ENCODE assay signal across 8 cellular contexts in genomic region chr5:63401434-63402046, GRCh38.
DNase-seq lines count a peak whose midpoint lies in the region; ATAC-seq and TF ChIP-seq lines count a peak whose summit lies in the region.

No MANE protein-coding gene starts in this region.

- H3F3A ChIP-seq in GM23248 (ENCODE audit: insufficient read depth) = no peaks in the 10 kb centered on the region

- H3K4me3 ChIP-seq in cardiac muscle cell (no peak overlapping the region), GM23248 (no peak overlapping the region), LNCaP clone FGC (ENCODE audit: low read depth, low read length) (no peak overlapping the region), fibroblast of lung (replicated peaks in 1 of 4; ENCODE audit: control extremely low read depth in 1 of 4, insufficient read depth in 1 of 4, low read depth in 3 of 4, low read length in 4 of 4) (no peak overlapping the region), osteoblast (ENCODE audit: insufficient read depth, low read length) (no peak overlapping the region)

- intact Hi-C loops in Right ventricle myocardium inferior (cut with DNase I) = loop anchor here (5.0 kb wide), 1 partner anchor 561 kb away; the partner anchor contains the start of gene HTR1A

- TF ChIP-seq CTCF in cardiac muscle cell (IDR thresholded peaks at IDR 0.05; ENCODE audit: low read depth, low read length) = peak; percentile 80
- peak; percentile 90 for TF ChIP-seq CTCF in LNCaP clone FGC (IDR thresholded peaks at IDR 0.05; ENCODE audit: control insufficient read depth, extremely low read depth, insufficient read depth)
- peak; percentile 72 to 87 for TF ChIP-seq CTCF in fibroblast of lung (conservative IDR thresholded peaks at IDR 0.05 in 1 of 2, IDR thresholded peaks at IDR 0.05 in 1 of 2; ENCODE audit: low read depth in 1 of 2, low read length in 2 of 2)
- TF ChIP-seq CTCF in osteoblast (IDR thresholded peaks at IDR 0.05; ENCODE audit: extremely low read depth, low read depth, low read length) = peak; percentile 74

- in situ Hi-C loops in GM23248 (cut with MboI) = no loop called here

- H3K9me3 ChIP-seq in cardiac muscle cell (ENCODE audit: low read depth) (no peaks in the 10 kb centered on the region), GM23248 (ENCODE audit: low read depth) (no peaks in the 10 kb centered on the region), fibroblast of lung (ENCODE audit: control insufficient read depth, insufficient read depth, low read depth, low read length) (no peaks in the 10 kb centered on the region), osteoblast (ENCODE audit: low read depth, low read length) (no peaks in the 10 kb centered on the region)

- ATAC-seq in Right ventricle myocardium inferior = no peak

- H3K4me1 ChIP-seq in cardiac muscle cell (ENCODE audit: low read depth) (no peaks in the 10 kb centered on the region), GM23248 (ENCODE audit: insufficient read depth) (no peaks in the 10 kb centered on the region), fibroblast of lung (ENCODE audit: control insufficient read depth, extremely low read depth, insufficient read depth, low read length) (no peaks in the 10 kb centered on the region), osteoblast (ENCODE audit: insufficient read depth, low read length) (no peaks in the 10 kb centered on the region)

- no peaks in the 10 kb centered on the region for H3K36me3 ChIP-seq in cardiac muscle cell
- no peaks in the 10 kb centered on the region for H3K36me3 ChIP-seq in GM23248 (ENCODE audit: low read depth)
- no peaks in the 10 kb centered on the region for H3K36me3 ChIP-seq in fibroblast of lung (ENCODE audit: control insufficient read depth, insufficient read depth, low read length)
- no peaks in the 10 kb centered on the region for H3K36me3 ChIP-seq in osteoblast (ENCODE audit: insufficient read depth, low read length)

- no peak overlapping the region for H3K9ac ChIP-seq in GM23248
- H3K9ac ChIP-seq in fibroblast of lung (ENCODE audit: insufficient read depth, low read length) = no peak overlapping the region

- no peaks in the 10 kb centered on the region for H3K27me3 ChIP-seq in cardiac muscle cell
- H3K27me3 ChIP-seq in GM23248 (replicated peaks; ENCODE audit: insufficient read depth) = no peaks in the 10 kb centered on the region
- no peaks in the 10 kb centered on the region for H3K27me3 ChIP-seq in fibroblast of lung (ENCODE audit: control insufficient read depth, insufficient read depth, low read length)
- no peaks in the 10 kb centered on the region for H3K27me3 ChIP-seq in osteoblast (ENCODE audit: insufficient read depth, low read length)

- no peaks in the 10 kb centered on the region for H4K20me1 ChIP-seq in GM23248 (ENCODE audit: insufficient read depth)
- no peaks in the 10 kb centered on the region for H4K20me1 ChIP-seq in fibroblast of lung (ENCODE audit: control insufficient read depth, extremely low read depth, insufficient read depth, low read length)
- no peaks in the 10 kb centered on the region for H4K20me1 ChIP-seq in osteoblast (ENCODE audit: insufficient read depth, low read length)

- H2AFZ ChIP-seq in GM23248 (no peak overlapping the region), fibroblast of lung (ENCODE audit: low read length) (no peak overlapping the region), osteoblast (ENCODE audit: low read length) (no peak overlapping the region)

- H3K79me2 ChIP-seq in GM23248 (ENCODE audit: insufficient read depth) (no peaks in the 10 kb centered on the region), fibroblast of lung (ENCODE audit: control insufficient read depth, insufficient read depth, low read length) (no peaks in the 10 kb centered on the region), osteoblast (ENCODE audit: insufficient read depth, low read length) (no peaks in the 10 kb centered on the region)

- 34 to 36% methylated on average over 7 of the region's 7 CpGs for WGBS in GM23248 (ENCODE audit: low coverage in 1 of 2, low lambda C conversion rate in 2 of 2, missing lambda C conversion rate in 2 of 2), 2 experiments

- DNase-seq in cardiac muscle cell (ENCODE audit: low read depth in 1 of 2, low spot score in 1 of 2) = peak; percentile 60 to 76
- DNase-seq in Right ventricle myocardium inferior (ENCODE audit: missing footprints) = no peak
- peak; percentile 53 for DNase-seq in GM23248
- DNase-seq in LNCaP clone FGC (ENCODE audit: low read depth) = peak; percentile 10
- peak; percentile 10 to 49 for DNase-seq in SW 1271 (lab: John Stamatoyannopoulos, UW)
- peak; percentile 17 to 46 for DNase-seq in fibroblast of lung (ENCODE audit: low read depth in 2 of 2)
- DNase-seq in osteoblast (ENCODE audit: insufficient read length, low spot score, missing footprints) = no peak
- DNase-seq in NCI-H128 (lab: John Stamatoyannopoulos, UW; ENCODE audit: unreplicated experiment) = no peak

- H3K27ac ChIP-seq in cardiac muscle cell = no peak overlapping the region
- no peak overlapping the region for H3K27ac ChIP-seq in GM23248
- H3K27ac ChIP-seq in fibroblast of lung (ENCODE audit: insufficient read depth, low read length) = no peak overlapping the region
- no peak overlapping the region for H3K27ac ChIP-seq in osteoblast (ENCODE audit: low read depth, low read length)

- H3K4me2 ChIP-seq in GM23248 (ENCODE audit: unreplicated experiment) = no peak overlapping the region
- no peak overlapping the region for H3K4me2 ChIP-seq in fibroblast of lung (ENCODE audit: extremely low read depth, insufficient read depth, low read length)
- no peak overlapping the region for H3K4me2 ChIP-seq in osteoblast (ENCODE audit: insufficient read depth, low read length)

- no peaks in the 10 kb centered on the region for H3K9me2 ChIP-seq in GM23248 (ENCODE audit: insufficient read depth)

Comparison
In these comparisons a context has a peak if more than half of its experiments do, and no peak if none do; other contexts are left out.
1. DNase-seq: peak in cardiac muscle cell (2 of 2), GM23248 (single experiment), LNCaP clone FGC (single experiment), SW 1271 (2 of 2) and fibroblast of lung (2 of 2); none in Right ventricle myocardium inferior (single experiment), osteoblast (single experiment) and NCI-H128 (single experiment).
2. Peak in every context shown above with its lines, with median percentiles within 50 percentile points of each other: CTCF ChIP-seq.